ENCODE assay signal across 2 cellular contexts in the genomic region with DNA sequence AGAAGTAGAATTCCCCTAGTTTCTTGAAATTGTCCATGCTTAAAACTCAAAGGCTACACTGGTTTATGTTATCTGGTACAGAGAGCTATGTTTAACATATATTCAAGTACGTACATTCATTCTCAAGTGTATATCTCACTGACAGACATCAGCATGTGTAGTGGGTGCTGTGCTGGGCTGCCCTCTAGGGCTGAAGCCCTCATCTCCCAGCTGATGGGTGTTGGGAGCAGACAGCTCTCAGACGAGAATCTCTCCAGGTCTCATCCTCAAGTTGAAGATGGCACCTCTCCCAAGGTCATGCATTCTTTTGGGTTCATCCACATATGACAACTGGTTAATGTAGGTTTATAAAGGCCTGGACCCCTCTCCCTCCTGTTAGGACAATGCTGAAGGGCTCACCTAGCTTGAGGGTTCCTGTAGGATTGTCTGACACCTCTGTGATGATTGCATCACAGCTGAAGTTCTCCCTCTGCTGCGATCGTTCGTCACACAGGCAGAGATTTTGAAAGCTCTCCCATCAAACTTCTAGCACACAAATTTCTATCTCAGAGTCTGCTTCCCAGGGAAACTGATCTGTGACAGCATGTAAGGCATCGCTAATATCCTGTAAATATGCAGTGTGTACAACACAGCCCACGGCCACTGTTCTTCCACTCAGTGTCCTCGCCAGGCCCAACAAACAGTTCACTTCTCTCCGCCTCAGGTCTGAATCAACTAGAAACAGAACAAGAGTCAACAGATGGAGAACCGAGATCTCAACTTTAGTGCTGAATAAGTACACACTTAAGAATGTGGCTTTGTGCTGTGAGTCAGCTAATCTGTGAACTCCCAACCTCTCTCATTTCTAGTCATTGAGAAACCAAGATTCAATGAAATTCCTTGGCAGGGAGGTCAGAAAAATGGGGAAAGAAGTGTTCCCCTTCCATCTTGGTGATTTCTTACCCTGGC.
TF ChIP-seq lines count a peak whose summit lies in the region.

No MANE protein-coding gene starts in this region.

TF ChIP-seq in HCT116, 20 proteins besides CTCF, POLR2A, EP300 and RAD21 (continued from another document):
- TF ChIP-seq, protein P1, sequence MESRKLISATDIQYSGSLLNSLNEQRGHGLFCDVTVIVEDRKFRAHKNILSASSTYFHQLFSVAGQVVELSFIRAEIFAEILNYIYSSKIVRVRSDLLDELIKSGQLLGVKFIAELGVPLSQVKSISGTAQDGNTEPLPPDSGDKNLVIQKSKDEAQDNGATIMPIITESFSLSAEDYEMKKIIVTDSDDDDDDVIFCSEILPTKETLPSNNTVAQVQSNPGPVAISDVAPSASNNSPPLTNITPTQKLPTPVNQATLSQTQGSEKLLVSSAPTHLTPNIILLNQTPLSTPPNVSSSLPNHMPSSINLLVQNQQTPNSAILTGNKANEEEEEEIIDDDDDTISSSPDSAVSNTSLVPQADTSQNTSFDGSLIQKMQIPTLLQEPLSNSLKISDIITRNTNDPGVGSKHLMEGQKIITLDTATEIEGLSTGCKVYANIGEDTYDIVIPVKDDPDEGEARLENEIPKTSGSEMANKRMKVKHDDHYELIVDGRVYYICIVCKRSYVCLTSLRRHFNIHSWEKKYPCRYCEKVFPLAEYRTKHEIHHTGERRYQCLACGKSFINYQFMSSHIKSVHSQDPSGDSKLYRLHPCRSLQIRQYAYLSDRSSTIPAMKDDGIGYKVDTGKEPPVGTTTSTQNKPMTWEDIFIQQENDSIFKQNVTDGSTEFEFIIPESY (IDR thresholded peaks at IDR 0.05; ENCODE audit: extremely low read depth, insufficient replicate concordance, low read length): no peak
- TF ChIP-seq FOSL1 (IDR thresholded peaks at IDR 0.05; ENCODE audit: low read depth): no peak

TF ChIP-seq in WTC11, 78 proteins besides CTCF, POLR2A, EP300 and RAD21 (continued from another document):
- TF ChIP-seq, protein P2, sequence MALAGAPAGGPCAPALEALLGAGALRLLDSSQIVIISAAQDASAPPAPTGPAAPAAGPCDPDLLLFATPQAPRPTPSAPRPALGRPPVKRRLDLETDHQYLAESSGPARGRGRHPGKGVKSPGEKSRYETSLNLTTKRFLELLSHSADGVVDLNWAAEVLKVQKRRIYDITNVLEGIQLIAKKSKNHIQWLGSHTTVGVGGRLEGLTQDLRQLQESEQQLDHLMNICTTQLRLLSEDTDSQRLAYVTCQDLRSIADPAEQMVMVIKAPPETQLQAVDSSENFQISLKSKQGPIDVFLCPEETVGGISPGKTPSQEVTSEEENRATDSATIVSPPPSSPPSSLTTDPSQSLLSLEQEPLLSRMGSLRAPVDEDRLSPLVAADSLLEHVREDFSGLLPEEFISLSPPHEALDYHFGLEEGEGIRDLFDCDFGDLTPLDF (CRISPR knock-in tag; IDR thresholded peaks at IDR 0.05): no peak
- TF ChIP-seq NFE2L1 (CRISPR knock-in tag; IDR thresholded peaks at IDR 0.05): no peak
- no peak for TF ChIP-seq FOXK1 (CRISPR knock-in tag; IDR thresholded peaks at IDR 0.05)
- TF ChIP-seq IRF2 (CRISPR knock-in tag; IDR thresholded peaks at IDR 0.05; ENCODE audit: borderline replicate concordance, low read depth): no peak
- TF ChIP-seq NR3C1 (CRISPR knock-in tag; conservative IDR thresholded peaks at IDR 0.05; ENCODE audit: low read depth): no peak
- no peak for TF ChIP-seq RORB (CRISPR knock-in tag; IDR thresholded peaks at IDR 0.05)
- TF ChIP-seq, protein P3, sequence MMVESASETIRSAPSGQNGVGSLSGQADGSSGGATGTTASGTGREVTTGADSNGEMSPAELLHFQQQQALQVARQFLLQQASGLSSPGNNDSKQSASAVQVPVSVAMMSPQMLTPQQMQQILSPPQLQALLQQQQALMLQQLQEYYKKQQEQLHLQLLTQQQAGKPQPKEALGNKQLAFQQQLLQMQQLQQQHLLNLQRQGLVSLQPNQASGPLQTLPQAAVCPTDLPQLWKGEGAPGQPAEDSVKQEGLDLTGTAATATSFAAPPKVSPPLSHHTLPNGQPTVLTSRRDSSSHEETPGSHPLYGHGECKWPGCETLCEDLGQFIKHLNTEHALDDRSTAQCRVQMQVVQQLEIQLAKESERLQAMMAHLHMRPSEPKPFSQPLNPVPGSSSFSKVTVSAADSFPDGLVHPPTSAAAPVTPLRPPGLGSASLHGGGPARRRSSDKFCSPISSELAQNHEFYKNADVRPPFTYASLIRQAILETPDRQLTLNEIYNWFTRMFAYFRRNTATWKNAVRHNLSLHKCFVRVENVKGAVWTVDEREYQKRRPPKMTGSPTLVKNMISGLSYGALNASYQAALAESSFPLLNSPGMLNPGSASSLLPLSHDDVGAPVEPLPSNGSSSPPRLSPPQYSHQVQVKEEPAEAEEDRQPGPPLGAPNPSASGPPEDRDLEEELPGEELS (CRISPR knock-in tag; IDR thresholded peaks at IDR 0.05): no peak
- TF ChIP-seq PRRX2 (CRISPR knock-in tag; IDR thresholded peaks at IDR 0.05): no peak
- TF ChIP-seq, protein P4, sequence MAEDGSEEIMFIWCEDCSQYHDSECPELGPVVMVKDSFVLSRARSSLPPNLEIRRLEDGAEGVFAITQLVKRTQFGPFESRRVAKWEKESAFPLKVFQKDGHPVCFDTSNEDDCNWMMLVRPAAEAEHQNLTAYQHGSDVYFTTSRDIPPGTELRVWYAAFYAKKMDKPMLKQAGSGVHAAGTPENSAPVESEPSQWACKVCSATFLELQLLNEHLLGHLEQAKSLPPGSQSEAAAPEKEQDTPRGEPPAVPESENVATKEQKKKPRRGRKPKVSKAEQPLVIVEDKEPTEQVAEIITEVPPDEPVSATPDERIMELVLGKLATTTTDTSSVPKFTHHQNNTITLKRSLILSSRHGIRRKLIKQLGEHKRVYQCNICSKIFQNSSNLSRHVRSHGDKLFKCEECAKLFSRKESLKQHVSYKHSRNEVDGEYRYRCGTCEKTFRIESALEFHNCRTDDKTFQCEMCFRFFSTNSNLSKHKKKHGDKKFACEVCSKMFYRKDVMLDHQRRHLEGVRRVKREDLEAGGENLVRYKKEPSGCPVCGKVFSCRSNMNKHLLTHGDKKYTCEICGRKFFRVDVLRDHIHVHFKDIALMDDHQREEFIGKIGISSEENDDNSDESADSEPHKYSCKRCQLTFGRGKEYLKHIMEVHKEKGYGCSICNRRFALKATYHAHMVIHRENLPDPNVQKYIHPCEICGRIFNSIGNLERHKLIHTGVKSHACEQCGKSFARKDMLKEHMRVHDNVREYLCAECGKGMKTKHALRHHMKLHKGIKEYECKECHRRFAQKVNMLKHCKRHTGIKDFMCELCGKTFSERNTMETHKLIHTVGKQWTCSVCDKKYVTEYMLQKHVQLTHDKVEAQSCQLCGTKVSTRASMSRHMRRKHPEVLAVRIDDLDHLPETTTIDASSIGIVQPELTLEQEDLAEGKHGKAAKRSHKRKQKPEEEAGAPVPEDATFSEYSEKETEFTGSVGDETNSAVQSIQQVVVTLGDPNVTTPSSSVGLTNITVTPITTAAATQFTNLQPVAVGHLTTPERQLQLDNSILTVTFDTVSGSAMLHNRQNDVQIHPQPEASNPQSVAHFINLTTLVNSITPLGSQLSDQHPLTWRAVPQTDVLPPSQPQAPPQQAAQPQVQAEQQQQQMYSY (CRISPR knock-in tag; IDR thresholded peaks at IDR 0.05): no peak
- TF ChIP-seq, protein P5, sequence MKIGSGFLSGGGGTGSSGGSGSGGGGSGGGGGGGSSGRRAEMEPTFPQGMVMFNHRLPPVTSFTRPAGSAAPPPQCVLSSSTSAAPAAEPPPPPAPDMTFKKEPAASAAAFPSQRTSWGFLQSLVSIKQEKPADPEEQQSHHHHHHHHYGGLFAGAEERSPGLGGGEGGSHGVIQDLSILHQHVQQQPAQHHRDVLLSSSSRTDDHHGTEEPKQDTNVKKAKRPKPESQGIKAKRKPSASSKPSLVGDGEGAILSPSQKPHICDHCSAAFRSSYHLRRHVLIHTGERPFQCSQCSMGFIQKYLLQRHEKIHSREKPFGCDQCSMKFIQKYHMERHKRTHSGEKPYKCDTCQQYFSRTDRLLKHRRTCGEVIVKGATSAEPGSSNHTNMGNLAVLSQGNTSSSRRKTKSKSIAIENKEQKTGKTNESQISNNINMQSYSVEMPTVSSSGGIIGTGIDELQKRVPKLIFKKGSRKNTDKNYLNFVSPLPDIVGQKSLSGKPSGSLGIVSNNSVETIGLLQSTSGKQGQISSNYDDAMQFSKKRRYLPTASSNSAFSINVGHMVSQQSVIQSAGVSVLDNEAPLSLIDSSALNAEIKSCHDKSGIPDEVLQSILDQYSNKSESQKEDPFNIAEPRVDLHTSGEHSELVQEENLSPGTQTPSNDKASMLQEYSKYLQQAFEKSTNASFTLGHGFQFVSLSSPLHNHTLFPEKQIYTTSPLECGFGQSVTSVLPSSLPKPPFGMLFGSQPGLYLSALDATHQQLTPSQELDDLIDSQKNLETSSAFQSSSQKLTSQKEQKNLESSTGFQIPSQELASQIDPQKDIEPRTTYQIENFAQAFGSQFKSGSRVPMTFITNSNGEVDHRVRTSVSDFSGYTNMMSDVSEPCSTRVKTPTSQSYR (CRISPR knock-in tag; IDR thresholded peaks at IDR 0.05): no peak
